Comparison of ENCODE assay signal across 10 cellular contexts in genomic region chr5:154782812-154783592, GRCh38. TPM values are rescaled to one million over a fixed set of nuclear protein-coding genes. Genes with fewer than 3 reads are reported as not detected.
DNase-seq lines count a peak whose midpoint lies in the region; ATAC-seq and TF ChIP-seq lines count a peak whose summit lies in the region.
"Had no signal": no experiment of that assay in that cellular context is flagged by ENCODE, and none has a peak within 500 bp of the region (broad histone marks: within the 10 kb centered on the region; RNA-seq: fewer than 3 reads in every experiment).

No MANE protein-coding gene starts in this region.

- TF ChIP-seq CTCF in RWPE1 (conservative IDR thresholded peaks at IDR 0.05; ENCODE audit: low read depth) (no peak), thyroid gland (IDR thresholded peaks at IDR 0.05) (no peak)

- TF ChIP-seq POLR2A in thyroid gland (IDR thresholded peaks at IDR 0.05) = no peak

- no peaks in the 10 kb centered on the region for H3K9me3 Mint-ChIP-seq in activated T-cell treated with anti-CD3 and anti-CD28 coated beads, Interleukin-2, amount 50 U/mL, for 72 hours

- no peak for ATAC-seq in activated T-cell treated with anti-CD3 and anti-CD28 coated beads, Interleukin-2, amount 50 U/mL, for 72 hours (replicated peaks in 1 of 2)
- ATAC-seq in left ventricle myocardium superior = peak; percentile 17
- ATAC-seq in HG02763 (IDR thresholded peaks at IDR 0.05; ENCODE audit: unreplicated experiment) = no peak
- no peak for ATAC-seq in HG03565 (IDR thresholded peaks at IDR 0.05; ENCODE audit: unreplicated experiment)

- H3K4me3 ChIP-seq in thyroid gland (replicated peaks in 1 of 3) = no peak overlapping the region
- H3K4me3 ChIP-seq: transverse colon had no signal

- H3K9me3 ChIP-seq in thyroid gland = no peaks in the 10 kb centered on the region
- H3K9me3 ChIP-seq: transverse colon had no signal

- peak overlapping the region in 1 of 2 donors; percentile 16 for H3K4me3 Mint-ChIP-seq in activated T-cell treated with anti-CD3 and anti-CD28 coated beads, Interleukin-2, amount 50 U/mL, for 72 hours

- DNase-seq in activated T-cell treated with anti-CD3 and anti-CD28 coated beads, Interleukin-2, amount 50 U/mL, for 72 hours = no peak
- no peak for DNase-seq in activated T-cell treated with anti-CD3 and anti-CD28 coated beads for 4 hours
- no peak for DNase-seq in RWPE1 (ENCODE audit: low spot score)
- no peak for DNase-seq in left ventricle myocardium superior
- no peak for DNase-seq in thyroid gland
- no peak for DNase-seq in NCI-H1417 treated with DMSO at 0.1 percent for 48 hours (lab: John Stamatoyannopoulos, UW)
- DNase-seq: NCI-H226 had no signal

- no peaks in the 10 kb centered on the region for H3K36me3 ChIP-seq in thyroid gland
- H3K36me3 ChIP-seq: transverse colon had no signal

- intact Hi-C loops in left ventricle myocardium superior (cut with micrococcal nuclease) = no loop called here
- intact Hi-C loops in thyroid gland (cut with DNase I) = no loop called here

- peak overlapping the region; percentile 43 for H3K27ac ChIP-seq in RWPE1
- peak overlapping the region in 2 of 3 donors; percentile 7 to 48 for H3K27ac ChIP-seq in thyroid gland

- peaks cover 75% of the 10 kb centered on the region for H3K4me1 Mint-ChIP-seq in activated T-cell treated with anti-CD3 and anti-CD28 coated beads, Interleukin-2, amount 50 U/mL, for 72 hours (ENCODE audit: low read depth)

- H3K36me3 Mint-ChIP-seq in activated T-cell treated with anti-CD3 and anti-CD28 coated beads, Interleukin-2, amount 50 U/mL, for 72 hours (ENCODE audit: insufficient read depth in 2 of 2) = no peaks in the 10 kb centered on the region

- H3K27me3 Mint-ChIP-seq in activated T-cell treated with anti-CD3 and anti-CD28 coated beads, Interleukin-2, amount 50 U/mL, for 72 hours (ENCODE audit: low read depth) = no peaks in the 10 kb centered on the region

- POLR2A ChIA-PET in RWPE1 (lab: Yijun Ruan, JAX; ENCODE audit: low non-redundant PET) = no interaction called here

- H3K4me1 ChIP-seq in thyroid gland = peaks cover 67 to 92% of the 10 kb centered on the region in 2 donors

- 36% methylated on average over 1 of the region's 1 CpG; no CpG with 5 or more reads in 1 of the 2 donors for WGBS in thyroid gland, 2 donors

- CTCF ChIA-PET in RWPE1 (lab: Yijun Ruan, JAX) = interaction anchor here (0.5 kb wide), 1 partner anchor 368 kb away, joined by 4 read pairs; no protein-coding TSS in a partner anchor

- no peaks in the 10 kb centered on the region for H3K27me3 ChIP-seq in thyroid gland
- H3K27me3 ChIP-seq: transverse colon had no signal

- peak overlapping the region; percentile 80 for H3K27ac Mint-ChIP-seq in activated T-cell treated with anti-CD3 and anti-CD28 coated beads, Interleukin-2, amount 50 U/mL, for 72 hours

RNA-seq across cellular contexts. Expression of gene LARP1, which starts 27.8 kb away (rescaled TPM):
- total RNA-seq in activated T-cell treated with anti-CD3 and anti-CD28 coated beads, Interleukin-2, amount 50 U/mL, for 72 hours = 100 to 1,000 TPM; 248 to 266 TPM
- 155 TPM for total RNA-seq in left ventricle myocardium superior
- total RNA-seq in thyroid gland = 100 to 1,000 TPM; 109 to 192 (median 133) TPM
